In genomic region chr11:65258988-65259387, GRCh38 we compare ENCODE assay signal across 18 cellular contexts. TPM values are rescaled to one million over a fixed set of nuclear protein-coding genes. Genes with fewer than 3 reads are reported as not detected.
A peak's percentile ranks its signal among the peaks of the same experiment; 100 is the strongest.
DNase-seq lines count a peak whose midpoint lies in the region; ATAC-seq and TF ChIP-seq lines count a peak whose summit lies in the region.
"Had no signal": no experiment of that assay in that cellular context is flagged by ENCODE, and none has a peak within 500 bp of the region (broad histone marks: within the 10 kb centered on the region; RNA-seq: fewer than 3 reads in every experiment).

No MANE protein-coding gene starts in this region.

- no peak for TF ChIP-seq CTCF in nephron (IDR thresholded peaks at IDR 0.05; ENCODE audit: unreplicated experiment in 3 of 3)

- no peaks in the 10 kb centered on the region for H3K9me2 ChIP-seq in GM23248 (ENCODE audit: insufficient read depth)

- no peaks in the 10 kb centered on the region for H3K9me3 Mint-ChIP-seq in CD4-positive, CD25-positive, alpha-beta regulatory T cell
- H3K9me3 Mint-ChIP-seq in nephron, result no peaks in the 10 kb centered on the region
- H3K9me3 Mint-ChIP-seq: IgD-negative memory B cell had no signal

- peaks cover 18% of the 10 kb centered on the region for H3K79me2 ChIP-seq in GM23248 (ENCODE audit: insufficient read depth)

- H3K9me3 ChIP-seq in CD4-positive, CD25-positive, alpha-beta regulatory T cell (ENCODE audit: control insufficient read depth in 2 of 2, low read length in 2 of 2), result no peaks in the 10 kb centered on the region
- H3K9me3 ChIP-seq in GM23248 (ENCODE audit: low read depth), result no peaks in the 10 kb centered on the region
- H3K9me3 ChIP-seq in T-helper 17 cell (ENCODE audit: control insufficient read depth, low read length, poor library complexity, severe bottlenecking), result no peaks in the 10 kb centered on the region
- H3K9me3 ChIP-seq: MG63 had no signal

- no peaks in the 10 kb centered on the region for H3F3A ChIP-seq in GM23248 (ENCODE audit: insufficient read depth)

- H3K4me2 ChIP-seq in GM23248 (ENCODE audit: unreplicated experiment), result no peak overlapping the region

- no peaks in the 10 kb centered on the region for H3K36me3 ChIP-seq in CD4-positive, CD25-positive, alpha-beta regulatory T cell (ENCODE audit: control insufficient read depth, insufficient read depth, low read length)
- H3K36me3 ChIP-seq in GM23248 (ENCODE audit: low read depth), result no peaks in the 10 kb centered on the region
- H3K36me3 ChIP-seq: MG63 had no signal

- no peaks in the 10 kb centered on the region for H3K27me3 ChIP-seq in CD4-positive, CD25-positive, alpha-beta regulatory T cell (ENCODE audit: control insufficient read depth, insufficient read depth, low read length)
- no peaks in the 10 kb centered on the region for H3K27me3 ChIP-seq in GM23248 (replicated peaks; ENCODE audit: insufficient read depth)
- H3K27me3 ChIP-seq: MG63 had no signal

- peaks cover 21% of the 10 kb centered on the region for H3K4me1 ChIP-seq in CD4-positive, CD25-positive, alpha-beta regulatory T cell (ENCODE audit: control insufficient read depth, insufficient read depth, low read length, poor library complexity, severe bottlenecking)
- peaks cover 4% of the 10 kb centered on the region for H3K4me1 ChIP-seq in GM23248 (ENCODE audit: insufficient read depth)

- no peak for ATAC-seq in CD4-positive, CD25-positive, alpha-beta regulatory T cell (ENCODE audit: low read depth in 2 of 2)
- ATAC-seq in T-helper 17 cell (no peak), GM21423 (IDR thresholded peaks at IDR 0.05; ENCODE audit: unreplicated experiment) (no peak)
- ATAC-seq: PC-3 had no signal

- H4K20me1 ChIP-seq in GM23248 (ENCODE audit: insufficient read depth), result no peaks in the 10 kb centered on the region

- no peak overlapping the region for H3K9ac ChIP-seq in GM23248

- H3K27ac ChIP-seq in CD4-positive, CD25-positive, alpha-beta regulatory T cell (ENCODE audit: insufficient read depth, low read length, poor library complexity, severe bottlenecking), result no peak overlapping the region
- H3K27ac ChIP-seq in GM23248, result no peak overlapping the region
- H3K27ac ChIP-seq: C4-2B had no signal

- 35 to 41% methylated on average over 5 of the region's 5 CpGs for WGBS in GM23248 (ENCODE audit: low coverage in 1 of 2, low lambda C conversion rate in 2 of 2, missing lambda C conversion rate in 2 of 2), 2 experiments

- no peak overlapping the region for H3K4me3 ChIP-seq in CD4-positive, CD25-positive, alpha-beta regulatory T cell (ENCODE audit: low read depth, low read length)
- H3K4me3 ChIP-seq in GM23248, result no peak overlapping the region
- H3K4me3 ChIP-seq: MG63 had no signal

- H3K27ac Mint-ChIP-seq in CD4-positive, CD25-positive, alpha-beta regulatory T cell, result no peak overlapping the region
- H3K27ac Mint-ChIP-seq in T-helper 17 cell (peak overlapping the region; percentile 80), nephron (no peak overlapping the region)

- no peak for DNase-seq in CD4-positive, CD25-positive, alpha-beta regulatory T cell
- DNase-seq in GM23248 (no peak), T-helper 17 cell (no peak), hippocampal formation (lab: John Stamatoyannopoulos, UW) (no peak), mucosa of gallbladder (ENCODE audit: low spot score) (no peak)
- DNase-seq: DMS79, Kasumi-1, MG63, NCI-H1417 treated with DMSO at 0.1 percent for 48 hours, NCI-H187, NCI-H446, PC-3, Right ventricle myocardium superior, SW 1271 had no signal

- in situ Hi-C loops in GM23248 (cut with MboI), result no loop called here

- H2AFZ ChIP-seq in GM23248, result peak overlapping the region; percentile 59

- peaks cover 13% of the 10 kb centered on the region for H3K27me3 Mint-ChIP-seq in CD4-positive, CD25-positive, alpha-beta regulatory T cell
- peaks cover 2% of the 10 kb centered on the region for H3K27me3 Mint-ChIP-seq in T-helper 17 cell
- peaks cover 5% of the 10 kb centered on the region for H3K27me3 Mint-ChIP-seq in nephron (ENCODE audit: low read depth)

- peak overlapping the region in 3 of 4 donors; percentile 11 to 77 (median 16) for H3K4me3 Mint-ChIP-seq in CD4-positive, CD25-positive, alpha-beta regulatory T cell
- no peak overlapping the region for H3K4me3 Mint-ChIP-seq in T-helper 17 cell
- H3K4me3 Mint-ChIP-seq in nephron, result peak overlapping the region in 2 of 3 experiments; percentile 27 to 51

- H3K4me1 Mint-ChIP-seq in CD4-positive, CD25-positive, alpha-beta regulatory T cell, result peaks cover 6 to 30% (median 12%) of the 10 kb centered on the region in 4 donors
- H3K4me1 Mint-ChIP-seq in T-helper 17 cell (peaks cover 18% of the 10 kb centered on the region), nephron (peaks cover 18% of the 10 kb centered on the region)

- H3K36me3 Mint-ChIP-seq in CD4-positive, CD25-positive, alpha-beta regulatory T cell, result no peaks in the 10 kb centered on the region
- H3K36me3 Mint-ChIP-seq in T-helper 17 cell (ENCODE audit: low read depth) (no peaks in the 10 kb centered on the region), nephron (ENCODE audit: low read depth) (no peaks in the 10 kb centered on the region)

RNA-seq across cellular contexts. Expression of gene POLA2, which starts 2.8 kb away (rescaled TPM):
- total RNA-seq in CD4-positive, CD25-positive, alpha-beta regulatory T cell, result 25.7 TPM
- polyA plus RNA-seq in CD4-positive, CD25-positive, alpha-beta regulatory T cell, result 10 to 100 TPM in 3 of 4 donors, 1 to 10 TPM in 1; 8.3 to 13.4 (median 12.8) TPM
- total RNA-seq in GM23248 (2014; rRNA removed; shearing (Covaris generic)), result 6.7 and 8.6 TPM in 2 replicates
- 8.7 and 8.9 TPM in 2 replicates for polyA plus RNA-seq in GM23248 (2016; fragmentation: Nextera tagmentation; extraction: Ambion mirVana)
- total RNA-seq in T-helper 17 cell, result 10 to 100 TPM; 13.0 to 15.4 TPM
- 8.7 TPM for total RNA-seq in mucosa of gallbladder

RNA-seq across cellular contexts. Expression of gene CDC42EP2, which starts 55.7 kb away (rescaled TPM):
- 1.9 TPM for total RNA-seq in CD4-positive, CD25-positive, alpha-beta regulatory T cell
- polyA plus RNA-seq in CD4-positive, CD25-positive, alpha-beta regulatory T cell, result not detected
- 32.1 and 32.6 TPM in 2 replicates for total RNA-seq in GM23248 (2014; rRNA removed; shearing (Covaris generic))
- polyA plus RNA-seq in GM23248 (2016; fragmentation: Nextera tagmentation; extraction: Ambion mirVana), result 37.9 and 40.3 TPM in 2 replicates
- total RNA-seq in T-helper 17 cell (under 1 TPM in 1 of 2 donors, not detected in 1; 0.55 TPM), mucosa of gallbladder (21.5 TPM)
- polyA plus RNA-seq: IgD-negative memory B cell had no signal
